ENCODE assay signal across 8 cellular contexts in genomic region chr10:21526952-21527633, GRCh38. TPM values are rescaled to one million over a fixed set of nuclear protein-coding genes. Genes with fewer than 3 reads are reported as not detected.
A peak's percentile ranks its signal among the peaks of the same experiment; 100 is the strongest.
DNase-seq lines count a peak whose midpoint lies in the region; ATAC-seq and TF ChIP-seq lines count a peak whose summit lies in the region.

No MANE protein-coding gene starts in this region.

- H3K36me3 ChIP-seq in fibroblast of lung (ENCODE audit: control insufficient read depth, insufficient read depth, low read length): no peaks in the 10 kb centered on the region
- no peaks in the 10 kb centered on the region for H3K36me3 ChIP-seq in thymus (ENCODE audit: control insufficient read depth, insufficient read depth)

- H3K79me2 ChIP-seq in fibroblast of lung (ENCODE audit: control insufficient read depth, insufficient read depth, low read length): no peaks in the 10 kb centered on the region

- H3K27me3 Mint-ChIP-seq in activated T-helper 1 cell treated with anti-CD3 and anti-CD28 coated beads, Interleukin-12 subunit alpha, Interleukin-12 subunit beta, Interleukin-2, Interleukin-4 antibody, amounts not matched to agents 30 ng/mL and 10 ng/mL and 1 ng/mL, durations not matched to agents 14 hours and 24 hours and 36 hours (ENCODE audit: insufficient read depth): peaks cover 44% of the 10 kb centered on the region
- H3K27me3 Mint-ChIP-seq in naive B cell: peaks cover 34 to 47% (median 41%) of the 10 kb centered on the region in 3 donors

- no peaks in the 10 kb centered on the region for H4K20me1 ChIP-seq in fibroblast of lung (ENCODE audit: control insufficient read depth, extremely low read depth, insufficient read depth, low read length)

- DNase-seq in AG04449 (ENCODE audit: low read depth, low spot score): no peak
- peak; percentile 56 for DNase-seq in NCI-H510A (lab: John Stamatoyannopoulos, UW)
- DNase-seq in activated T-helper 1 cell treated with anti-CD3 and anti-CD28 coated beads, Interleukin-12 subunit alpha, Interleukin-12 subunit beta, Interleukin-2, Interleukin-4 antibody, amounts not matched to agents 30 ng/mL and 10 ng/mL and 1 ng/mL, durations not matched to agents 14 hours and 24 hours and 36 hours (ENCODE audit: low spot score): no peak
- DNase-seq in fibroblast of lung (ENCODE audit: low read depth in 2 of 2): peak; percentile 69 to 70
- DNase-seq in naive B cell: peak; percentile 25
- DNase-seq in NCI-H2107 (lab: John Stamatoyannopoulos, UW): no peak

- peak overlapping the region; percentile 61 for H3K9ac ChIP-seq in fibroblast of lung (ENCODE audit: insufficient read depth, low read length)

- H3K9me3 Mint-ChIP-seq in activated T-helper 1 cell treated with anti-CD3 and anti-CD28 coated beads, Interleukin-12 subunit alpha, Interleukin-12 subunit beta, Interleukin-2, Interleukin-4 antibody, amounts not matched to agents 30 ng/mL and 10 ng/mL and 1 ng/mL, durations not matched to agents 14 hours and 24 hours and 36 hours: no peaks in the 10 kb centered on the region
- H3K9me3 Mint-ChIP-seq in naive B cell: peaks cover 0 to 5% (median 1%) of the 10 kb centered on the region in 7 donors

- H3K27ac ChIP-seq in fibroblast of lung (ENCODE audit: insufficient read depth, low read length): peak overlapping the region; percentile 93
- peak overlapping the region; percentile 91 for H3K27ac ChIP-seq in thymus (ENCODE audit: low read depth)

- H3K9me3 ChIP-seq in fibroblast of lung (ENCODE audit: control insufficient read depth, insufficient read depth, low read depth, low read length) (no peaks in the 10 kb centered on the region), thymus (ENCODE audit: control insufficient read depth) (no peaks in the 10 kb centered on the region)

- POLR2A ChIA-PET in AG04449 (lab: Yijun Ruan, JAX): interaction anchor here (0.6 to 2.3 kb wide), 5 partner anchors 11 to 799 kb away, joined by 3 to 16 read pairs (median 4); no protein-coding TSS in a partner anchor

- peak overlapping the region; percentile 82 for H3K4me3 Mint-ChIP-seq in activated T-helper 1 cell treated with anti-CD3 and anti-CD28 coated beads, Interleukin-12 subunit alpha, Interleukin-12 subunit beta, Interleukin-2, Interleukin-4 antibody, amounts not matched to agents 30 ng/mL and 10 ng/mL and 1 ng/mL, durations not matched to agents 14 hours and 24 hours and 36 hours
- H3K4me3 Mint-ChIP-seq in naive B cell: peak overlapping the region; percentile 83 to 94 (median 92)

- H2AFZ ChIP-seq in fibroblast of lung (ENCODE audit: low read length): peak overlapping the region; percentile 28

- intact Hi-C loops in activated T-helper 1 cell treated with anti-CD3 and anti-CD28 coated beads, Interleukin-12 subunit alpha, Interleukin-12 subunit beta, Interleukin-2, Interleukin-4 antibody, amounts not matched to agents 30 ng/mL and 10 ng/mL and 1 ng/mL, durations not matched to agents 14 hours and 24 hours and 36 hours (cut with micrococcal nuclease): loop anchor here (10.0 kb wide), 3 partner anchors 352 to 1838 kb away; partner anchors contain the start of gene PIP4K2A

- H3K4me2 ChIP-seq in fibroblast of lung (ENCODE audit: extremely low read depth, insufficient read depth, low read length): peak overlapping the region; percentile 87

- H3K4me1 ChIP-seq in fibroblast of lung (ENCODE audit: control insufficient read depth, extremely low read depth, insufficient read depth, low read length) (no peaks in the 10 kb centered on the region), thymus (ENCODE audit: control insufficient read depth, insufficient read depth, low read length) (peaks cover 6% of the 10 kb centered on the region)

- TF ChIP-seq CTCF in AG04449 (IDR thresholded peaks at IDR 0.05; ENCODE audit: insufficient read depth, low read length, missing control alignments) (no peak), fibroblast of lung (conservative IDR thresholded peaks at IDR 0.05 in 1 of 2, IDR thresholded peaks at IDR 0.05 in 1 of 2; ENCODE audit: low read depth in 1 of 2, low read length in 2 of 2) (no peak)

- H3K36me3 Mint-ChIP-seq in activated T-helper 1 cell treated with anti-CD3 and anti-CD28 coated beads, Interleukin-12 subunit alpha, Interleukin-12 subunit beta, Interleukin-2, Interleukin-4 antibody, amounts not matched to agents 30 ng/mL and 10 ng/mL and 1 ng/mL, durations not matched to agents 14 hours and 24 hours and 36 hours (ENCODE audit: low read depth): peaks cover 9% of the 10 kb centered on the region
- H3K36me3 Mint-ChIP-seq in naive B cell: peaks cover 0 to 18% of the 10 kb centered on the region in 2 donors

- under 1% methylated on average over 67 of the region's 67 CpGs for WGBS in thymus

- peaks cover 34% of the 10 kb centered on the region for H3K4me1 Mint-ChIP-seq in activated T-helper 1 cell treated with anti-CD3 and anti-CD28 coated beads, Interleukin-12 subunit alpha, Interleukin-12 subunit beta, Interleukin-2, Interleukin-4 antibody, amounts not matched to agents 30 ng/mL and 10 ng/mL and 1 ng/mL, durations not matched to agents 14 hours and 24 hours and 36 hours (ENCODE audit: low read depth)
- H3K4me1 Mint-ChIP-seq in naive B cell: peaks cover 27 to 35% (median 27%) of the 10 kb centered on the region in 3 donors

- ATAC-seq in GM18511 (IDR thresholded peaks at IDR 0.05; ENCODE audit: unreplicated experiment) (peak; percentile 31), naive B cell (ENCODE audit: low read depth in 2 of 2) (peak; percentile 28 to 30)

- no peaks in the 10 kb centered on the region for H3K27me3 ChIP-seq in fibroblast of lung (ENCODE audit: control insufficient read depth, insufficient read depth, low read length)
- peaks cover 2% of the 10 kb centered on the region for H3K27me3 ChIP-seq in thymus (ENCODE audit: control insufficient read depth, insufficient read depth)

- peak overlapping the region; percentile 94 for H3K27ac Mint-ChIP-seq in activated T-helper 1 cell treated with anti-CD3 and anti-CD28 coated beads, Interleukin-12 subunit alpha, Interleukin-12 subunit beta, Interleukin-2, Interleukin-4 antibody, amounts not matched to agents 30 ng/mL and 10 ng/mL and 1 ng/mL, durations not matched to agents 14 hours and 24 hours and 36 hours
- peak overlapping the region; percentile 63 to 97 (median 93) for H3K27ac Mint-ChIP-seq in naive B cell

- H3K4me3 ChIP-seq in AG04449 (ENCODE audit: low read depth, low read length) (peak overlapping the region; percentile 68), fibroblast of lung (replicated peaks in 1 of 4; ENCODE audit: control extremely low read depth in 1 of 4, insufficient read depth in 1 of 4, low read depth in 3 of 4, low read length in 4 of 4) (peak overlapping the region; percentile 50 to 75 (median 67)), thymus (ENCODE audit: low read length) (peak overlapping the region; percentile 96)

- CTCF ChIA-PET in AG04449 (lab: Yijun Ruan, JAX): interaction anchor here (1.1 to 3.6 kb wide), 2 partner anchors 31 to 248 kb away, joined by 6 to 16 read pairs; no protein-coding TSS in a partner anchor

RNA-seq across cellular contexts. Expression of gene SKIDA1, which starts 1.6 kb away (rescaled TPM):
- total RNA-seq in activated T-helper 1 cell treated with anti-CD3 and anti-CD28 coated beads, Interleukin-12 subunit alpha, Interleukin-12 subunit beta, Interleukin-2, Interleukin-4 antibody, amounts not matched to agents 30 ng/mL and 10 ng/mL and 1 ng/mL, durations not matched to agents 14 hours and 24 hours and 36 hours: 0.05 and 0.15 TPM in 2 replicates
- total RNA-seq in fibroblast of lung: 0.50 and 0.51 TPM in 2 replicates
- 0.28 and 0.49 TPM in 2 replicates for polyA plus RNA-seq in fibroblast of lung
- 0.16 and 0.73 TPM in 2 replicates for polyA plus RNA-seq in fibroblast of lung (2012)
- polyA minus RNA-seq in fibroblast of lung (ENCODE audit: low replicate concordance): 0.15 and 1.1 TPM in 2 replicates
- polyA plus RNA-seq in naive B cell (ENCODE audit: low read depth in 6 of 6): not detected
- 0.73 TPM for polyA plus RNA-seq in thymus

RNA-seq across cellular contexts. Expression of gene MLLT10, which starts 6.9 kb away (rescaled TPM):
- total RNA-seq in activated T-helper 1 cell treated with anti-CD3 and anti-CD28 coated beads, Interleukin-12 subunit alpha, Interleukin-12 subunit beta, Interleukin-2, Interleukin-4 antibody, amounts not matched to agents 30 ng/mL and 10 ng/mL and 1 ng/mL, durations not matched to agents 14 hours and 24 hours and 36 hours: 40.9 and 43.1 TPM in 2 replicates
- total RNA-seq in fibroblast of lung: 33.1 and 56.3 TPM in 2 replicates
- polyA plus RNA-seq in fibroblast of lung (25.1 and 25.6 TPM in 2 replicates), naive B cell (ENCODE audit: low read depth in 6 of 6) (1 to 10 TPM; 3.8 to 7.3 (median 6.6) TPM), thymus (23.0 TPM)
- 12.8 and 14.0 TPM in 2 replicates for polyA plus RNA-seq in fibroblast of lung (2012)
- 12.3 and 26.8 TPM in 2 replicates for polyA minus RNA-seq in fibroblast of lung (ENCODE audit: low replicate concordance)

Comparison
In these comparisons a context has a peak if more than half of its experiments do, and no peak if none do; other contexts are left out.
1. DNase-seq: peak in NCI-H510A (single experiment), fibroblast of lung (2 of 2) and naive B cell (single experiment); none in AG04449 (single experiment), activated T-helper 1 cell treated with anti-CD3 and anti-CD28 coated beads, Interleukin-12 subunit alpha, Interleukin-12 subunit beta, Interleukin-2, Interleukin-4 antibody, amounts not matched to agents 30 ng/mL and 10 ng/mL and 1 ng/mL, durations not matched to agents 14 hours and 24 hours and 36 hours (single experiment) and NCI-H2107 (single experiment).
2. Peak in every context shown above with its lines, with median percentiles within 50 percentile points of each other: H3K4me3 ChIP-seq.